ENCODE assay signal across 1 cellular context in the genomic region with DNA sequence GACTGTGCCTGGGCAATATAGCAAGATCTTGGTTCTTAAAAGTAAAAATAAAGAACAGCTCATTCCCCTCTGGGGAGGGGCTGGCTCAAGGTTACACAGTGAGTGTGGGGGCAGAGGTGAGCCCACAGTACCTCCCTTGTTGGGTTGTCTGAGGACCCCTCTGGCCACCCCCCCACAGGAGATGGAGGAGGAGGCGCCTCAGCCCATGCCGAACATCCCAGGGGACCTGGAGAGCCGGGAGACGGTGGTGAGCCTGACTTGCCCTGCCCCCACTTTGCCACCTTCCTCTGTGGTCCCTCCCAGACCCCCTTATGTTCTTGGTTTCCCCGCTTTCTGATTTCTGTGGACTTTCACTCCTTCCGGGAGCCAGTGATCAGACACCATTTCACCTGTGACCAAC.
TF ChIP-seq lines count a peak whose summit lies in the region.

No MANE protein-coding gene starts in this region.

TF ChIP-seq in HepG2, 621 proteins besides CTCF, POLR2A, EP300 and RAD21 (continued from another document):
- TF ChIP-seq, protein P1, sequence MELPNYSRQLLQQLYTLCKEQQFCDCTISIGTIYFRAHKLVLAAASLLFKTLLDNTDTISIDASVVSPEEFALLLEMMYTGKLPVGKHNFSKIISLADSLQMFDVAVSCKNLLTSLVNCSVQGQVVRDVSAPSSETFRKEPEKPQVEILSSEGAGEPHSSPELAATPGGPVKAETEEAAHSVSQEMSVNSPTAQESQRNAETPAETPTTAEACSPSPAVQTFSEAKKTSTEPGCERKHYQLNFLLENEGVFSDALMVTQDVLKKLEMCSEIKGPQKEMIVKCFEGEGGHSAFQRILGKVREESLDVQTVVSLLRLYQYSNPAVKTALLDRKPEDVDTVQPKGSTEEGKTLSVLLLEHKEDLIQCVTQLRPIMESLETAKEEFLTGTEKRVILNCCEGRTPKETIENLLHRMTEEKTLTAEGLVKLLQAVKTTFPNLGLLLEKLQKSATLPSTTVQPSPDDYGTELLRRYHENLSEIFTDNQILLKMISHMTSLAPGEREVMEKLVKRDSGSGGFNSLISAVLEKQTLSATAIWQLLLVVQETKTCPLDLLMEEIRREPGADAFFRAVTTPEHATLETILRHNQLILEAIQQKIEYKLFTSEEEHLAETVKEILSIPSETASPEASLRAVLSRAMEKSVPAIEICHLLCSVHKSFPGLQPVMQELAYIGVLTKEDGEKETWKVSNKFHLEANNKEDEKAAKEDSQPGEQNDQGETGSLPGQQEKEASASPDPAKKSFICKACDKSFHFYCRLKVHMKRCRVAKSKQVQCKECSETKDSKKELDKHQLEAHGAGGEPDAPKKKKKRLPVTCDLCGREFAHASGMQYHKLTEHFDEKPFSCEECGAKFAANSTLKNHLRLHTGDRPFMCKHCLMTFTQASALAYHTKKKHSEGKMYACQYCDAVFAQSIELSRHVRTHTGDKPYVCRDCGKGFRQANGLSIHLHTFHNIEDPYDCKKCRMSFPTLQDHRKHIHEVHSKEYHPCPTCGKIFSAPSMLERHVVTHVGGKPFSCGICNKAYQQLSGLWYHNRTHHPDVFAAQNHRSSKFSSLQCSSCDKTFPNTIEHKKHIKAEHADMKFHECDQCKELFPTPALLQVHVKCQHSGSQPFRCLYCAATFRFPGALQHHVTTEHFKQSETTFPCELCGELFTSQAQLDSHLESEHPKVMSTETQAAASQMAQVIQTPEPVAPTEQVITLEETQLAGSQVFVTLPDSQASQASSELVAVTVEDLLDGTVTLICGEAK (IDR thresholded peaks at IDR 0.05), result no peak
- TF ChIP-seq, protein P1 (CRISPR knock-in tag; IDR thresholded peaks at IDR 0.05), result no peak
- TF ChIP-seq ZNF615 (CRISPR knock-in tag; IDR thresholded peaks at IDR 0.05; ENCODE audit: borderline replicate concordance) (no peak), ZNF30 (CRISPR knock-in tag; IDR thresholded peaks at IDR 0.05) (no peak)
